Comparison of ENCODE assay signal across 14 cellular contexts in the genomic region with DNA sequence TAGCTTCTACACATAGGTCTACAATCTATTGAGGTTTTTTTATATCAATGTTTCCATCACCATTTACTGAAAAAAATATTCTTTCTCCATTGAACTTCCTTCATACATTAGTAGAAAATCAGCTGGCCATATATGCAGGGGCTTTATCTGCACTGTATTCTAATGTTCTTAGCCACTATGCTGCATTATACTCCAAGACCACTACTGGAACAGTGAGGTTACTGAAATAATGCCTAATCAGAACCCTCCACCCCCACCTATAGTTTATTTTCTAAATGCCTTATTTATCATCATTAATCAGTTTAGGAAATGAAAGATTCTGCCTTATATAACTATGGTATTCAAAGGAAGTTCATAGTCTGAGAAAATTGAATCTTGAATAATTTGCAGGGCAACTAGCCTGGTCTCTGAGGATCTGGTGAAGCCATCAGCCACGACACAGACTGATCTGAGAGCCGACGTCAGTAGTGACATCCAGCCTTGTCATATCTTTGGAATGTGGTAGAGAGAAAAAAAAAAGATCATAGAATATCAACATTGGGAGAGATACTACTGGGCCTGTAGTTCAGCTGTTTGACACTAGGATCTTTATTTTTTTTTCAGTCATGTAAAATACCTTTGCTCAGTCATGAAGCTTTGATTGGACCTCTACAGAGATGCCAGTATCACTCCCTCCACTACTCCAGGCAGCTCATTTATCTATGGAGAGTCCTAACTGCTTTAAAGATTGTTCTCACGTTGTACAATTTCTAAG.
DNase-seq lines count a peak whose midpoint lies in the region; ATAC-seq and TF ChIP-seq lines count a peak whose summit lies in the region.
"Had no signal": no experiment of that assay in that cellular context is flagged by ENCODE, and none has a peak within 500 bp of the region (broad histone marks: within the 10 kb centered on the region; RNA-seq: fewer than 3 reads in every experiment).

No MANE protein-coding gene starts in this region.

- H3K9ac ChIP-seq in adipocyte (ENCODE audit: low read length) = no peak overlapping the region

- no peaks in the 10 kb centered on the region for H3K36me3 ChIP-seq in adipocyte (ENCODE audit: control insufficient read depth, insufficient read depth, low read length, severe bottlenecking)
- no peaks in the 10 kb centered on the region for H3K36me3 ChIP-seq in effector memory CD4-positive, alpha-beta T cell (ENCODE audit: control insufficient read depth, insufficient read depth, low read length)
- H3K36me3 ChIP-seq: pancreas had no signal

- H3K27me3 Mint-ChIP-seq in activated CD8-positive, alpha-beta memory T cell treated with anti-CD3 and anti-CD28 coated beads, Interleukin-2, amount 10 ng/mL, durations not matched to agents 7 days and 5 days = peaks cover 5% of the 10 kb centered on the region

- no peak overlapping the region for H3K4me3 Mint-ChIP-seq in activated CD8-positive, alpha-beta memory T cell treated with anti-CD3 and anti-CD28 coated beads, Interleukin-2, amount 10 ng/mL, durations not matched to agents 7 days and 5 days

- no peaks in the 10 kb centered on the region for H3K9me3 Mint-ChIP-seq in activated CD8-positive, alpha-beta memory T cell treated with anti-CD3 and anti-CD28 coated beads, Interleukin-2, amount 10 ng/mL, durations not matched to agents 7 days and 5 days (ENCODE audit: low read depth)

- CTCF ChIA-PET in activated CD8-positive, alpha-beta memory T cell treated with anti-CD3 and anti-CD28 coated beads, Interleukin-2, amount 10 ng/mL, durations not matched to agents 7 days and 5 days (lab: Charles Lee) = no interaction called here

- H3K27me3 ChIP-seq in adipocyte (replicated peaks; ENCODE audit: control insufficient read depth, insufficient read depth, low read length) = no peaks in the 10 kb centered on the region
- H3K27me3 ChIP-seq in effector memory CD4-positive, alpha-beta T cell (replicated peaks; ENCODE audit: control insufficient read depth, insufficient read depth, low read length, poor library complexity, severe bottlenecking) = no peaks in the 10 kb centered on the region
- H3K27me3 ChIP-seq: pancreas had no signal

- intact Hi-C loops in lower leg skin (cut with DNase I; ENCODE audit: low total_unique reads) = no loop called here

- no peak overlapping the region for H3K27ac Mint-ChIP-seq in activated CD8-positive, alpha-beta memory T cell treated with anti-CD3 and anti-CD28 coated beads, Interleukin-2, amount 10 ng/mL, durations not matched to agents 7 days and 5 days

- WGBS in lower leg skin, 2 donors = 35 to 52% methylated on average over 4 of the region's 4 CpGs

- no peaks in the 10 kb centered on the region for H3K9me3 ChIP-seq in adipocyte (ENCODE audit: control insufficient read depth, low read length)
- no peaks in the 10 kb centered on the region for H3K9me3 ChIP-seq in effector memory CD4-positive, alpha-beta T cell (ENCODE audit: control insufficient read depth, low read length)
- H3K9me3 ChIP-seq: pancreas had no signal

- H3K4me1 Mint-ChIP-seq in activated CD8-positive, alpha-beta memory T cell treated with anti-CD3 and anti-CD28 coated beads, Interleukin-2, amount 10 ng/mL, durations not matched to agents 7 days and 5 days = no peaks in the 10 kb centered on the region

- ATAC-seq in activated CD8-positive, alpha-beta memory T cell treated with anti-CD3 and anti-CD28 coated beads, Interleukin-2, amount 10 ng/mL, durations not matched to agents 7 days and 5 days = no peak
- ATAC-seq: HepG2, pancreas had no signal

- no peaks in the 10 kb centered on the region for H3K36me3 Mint-ChIP-seq in activated CD8-positive, alpha-beta memory T cell treated with anti-CD3 and anti-CD28 coated beads, Interleukin-2, amount 10 ng/mL, durations not matched to agents 7 days and 5 days

- H3K27ac ChIP-seq in effector memory CD4-positive, alpha-beta T cell (ENCODE audit: insufficient read depth, low read length, poor library complexity, severe bottlenecking) = no peak overlapping the region
- H3K27ac ChIP-seq: pancreas had no signal

- DNase-seq in AG08395 (ENCODE audit: low spot score) (peak; percentile 72), HPDE6-E6E7 (ENCODE audit: extremely low spot score) (peak; percentile 26), adipocyte (ENCODE audit: low read depth) (peak; percentile 65), hepatic stellate cell (ENCODE audit: low spot score) (peak; percentile 41), lower leg skin (ENCODE audit: low spot score in 2 of 2) (no peak), NCI-H526 (lab: John Stamatoyannopoulos, UW) (no peak)
- no peak for DNase-seq in activated CD8-positive, alpha-beta memory T cell treated with anti-CD3 and anti-CD28 coated beads, Interleukin-2, amount 10 ng/mL, durations not matched to agents 7 days and 5 days
- no peak for DNase-seq in effector memory CD4-positive, alpha-beta T cell
- DNase-seq: activated CD4-positive, alpha-beta T cell treated with anti-CD3 and anti-CD28 coated beads for 48 hours; activated naive CD4-positive, alpha-beta T cell treated with anti-CD3 and anti-CD28 coated beads, Interleukin-2, amount 50 U/mL, for 16 hours; C1 segment of cervical spinal cord; NCI-H2081; pancreas had no signal

- TF ChIP-seq CTCF in lower leg skin (IDR thresholded peaks at IDR 0.05) = no peak

- H3K4me3 ChIP-seq in adipocyte (ENCODE audit: low read length) = no peak overlapping the region
- H3K4me3 ChIP-seq in lower leg skin (ENCODE audit: low read depth, poor library complexity, severe bottlenecking) = no peak overlapping the region
- H3K4me3 ChIP-seq in effector memory CD4-positive, alpha-beta T cell (ENCODE audit: insufficient read depth, low read depth, low read length, poor library complexity, severe bottlenecking) = no peak overlapping the region
- H3K4me3 ChIP-seq: pancreas had no signal

- TF ChIP-seq POLR2A in lower leg skin (IDR thresholded peaks at IDR 0.05) = no peak

- H3K4me1 ChIP-seq in adipocyte (ENCODE audit: control insufficient read depth, insufficient read depth, low read length) = peaks cover 4% of the 10 kb centered on the region
- no peaks in the 10 kb centered on the region for H3K4me1 ChIP-seq in effector memory CD4-positive, alpha-beta T cell (ENCODE audit: control insufficient read depth, insufficient read depth, low read length, poor library complexity, severe bottlenecking)
- H3K4me1 ChIP-seq: pancreas had no signal

Comparison
In these comparisons a context has a peak if more than half of its experiments do, and no peak if none do; other contexts are left out.
1. DNase-seq: peak in AG08395 (single experiment), HPDE6-E6E7 (single experiment), adipocyte (single experiment) and hepatic stellate cell (single experiment); none in activated CD8-positive, alpha-beta memory T cell treated with anti-CD3 and anti-CD28 coated beads, Interleukin-2, amount 10 ng/mL, durations not matched to agents 7 days and 5 days (single experiment), lower leg skin (0 of 2), NCI-H526 (0 of 2) and effector memory CD4-positive, alpha-beta T cell (0 of 3).